8 cellular contexts compared by ENCODE assay signal in genomic region chr5:145887976-145888574, GRCh38. TPM values are rescaled to one million over a fixed set of nuclear protein-coding genes. Genes with fewer than 3 reads are reported as not detected.
DNase-seq lines count a peak whose midpoint lies in the region; ATAC-seq and TF ChIP-seq lines count a peak whose summit lies in the region.

No MANE protein-coding gene starts in this region.

- H3K4me3 ChIP-seq in fibroblast of the aortic adventitia (ENCODE audit: low read depth, low read length), result no peak overlapping the region

- ATAC-seq in HG02642 (IDR thresholded peaks at IDR 0.05; ENCODE audit: poor library complexity, unreplicated experiment) (peak; percentile 59), HG03460 (IDR thresholded peaks at IDR 0.05; ENCODE audit: unreplicated experiment) (no peak)

- H3K27ac ChIP-seq in RWPE1, result no peak overlapping the region

- peak; percentile 75 for TF ChIP-seq CTCF in RWPE1 (conservative IDR thresholded peaks at IDR 0.05; ENCODE audit: low read depth)
- TF ChIP-seq CTCF in fibroblast of the aortic adventitia (IDR thresholded peaks at IDR 0.05; ENCODE audit: insufficient read depth, low read length), result peak; percentile 98

- DNase-seq in DMS53 (lab: John Stamatoyannopoulos, UW), result peak; percentile 78
- DNase-seq in RWPE1 (ENCODE audit: low spot score), result peak; percentile 62
- DNase-seq in fibroblast of the aortic adventitia (ENCODE audit: low read depth), result peak; percentile 75
- DNase-seq in pulmonary artery endothelial cell (ENCODE audit: low read depth, low spot score), result peak; percentile 19
- no peak for DNase-seq in stimulated activated CD4-positive, alpha-beta T cell treated with anti-CD3 and anti-CD28 coated beads, Interleukin-15, amount 100 ng/mL, for 24 hours
- DNase-seq in stimulated activated naive CD4-positive, alpha-beta T cell (lab: John Stamatoyannopoulos, UW), result no peak

- CTCF ChIA-PET in RWPE1 (lab: Yijun Ruan, JAX), result interaction anchor here (0.5 to 1.9 kb wide), 20 partner anchors 10 to 927 kb away, joined by 3 to 7 read pairs (median 4); partner anchors contain the start of gene PRELID2

- POLR2A ChIA-PET in RWPE1 (lab: Yijun Ruan, JAX; ENCODE audit: low non-redundant PET), result no interaction called here

RNA-seq across cellular contexts. Expression of gene GRXCR2, which starts 15.3 kb away (rescaled TPM):
- total RNA-seq in fibroblast of the aortic adventitia (ENCODE audit: low replicate concordance) (0.09 TPM in 1 of 2 replicates, not detected in the other), pulmonary artery endothelial cell (not detected in 2 replicates)

RNA-seq across cellular contexts. Expression of gene SH3RF2, which starts 48.3 kb away (rescaled TPM):
- total RNA-seq in fibroblast of the aortic adventitia (ENCODE audit: low replicate concordance) (0.49 and 6.7 TPM in 2 replicates), pulmonary artery endothelial cell (1.3 and 2.5 TPM in 2 replicates)

RNA-seq across cellular contexts. Expression of gene PRELID2, which starts 52.9 kb away (rescaled TPM):
- 12.3 and 35.4 TPM in 2 replicates for total RNA-seq in fibroblast of the aortic adventitia (ENCODE audit: low replicate concordance)
- total RNA-seq in pulmonary artery endothelial cell, result 32.3 and 32.6 TPM in 2 replicates

Comparison
In these comparisons a context has a peak if more than half of its experiments do, and no peak if none do; other contexts are left out.
1. DNase-seq: peak in DMS53 (single experiment), RWPE1 (single experiment), fibroblast of the aortic adventitia (single experiment) and pulmonary artery endothelial cell (single experiment); none in stimulated activated CD4-positive, alpha-beta T cell treated with anti-CD3 and anti-CD28 coated beads, Interleukin-15, amount 100 ng/mL, for 24 hours (single experiment) and stimulated activated naive CD4-positive, alpha-beta T cell (0 of 6).